9 cellular contexts compared by ENCODE assay signal in the genomic region with DNA sequence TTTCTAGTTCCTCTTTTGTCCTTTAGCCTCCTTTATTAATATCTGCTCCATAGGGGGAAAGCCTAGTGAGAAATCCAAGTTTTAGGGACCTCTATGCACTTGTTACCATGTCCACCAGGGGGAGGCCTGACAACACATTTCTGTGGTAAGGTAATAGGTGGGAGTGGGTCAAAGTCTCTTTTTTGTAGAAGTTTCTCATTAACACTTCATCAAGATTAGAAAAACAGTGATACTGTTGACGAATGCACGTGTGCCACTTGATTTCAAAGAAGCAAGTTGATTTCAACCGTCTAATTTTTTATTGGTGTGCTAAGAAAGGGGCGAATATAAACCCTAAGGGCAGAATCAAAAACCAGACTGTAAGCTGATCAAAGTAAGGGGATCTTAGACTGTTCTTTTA. TPM values are rescaled to one million over a fixed set of nuclear protein-coding genes. Genes with fewer than 3 reads are reported as not detected.
DNase-seq lines count a peak whose midpoint lies in the region; ATAC-seq, FAIRE-seq and TF ChIP-seq lines count a peak whose summit lies in the region.
"Had no signal": no experiment of that assay in that cellular context is flagged by ENCODE, and none has a peak within 500 bp of the region (broad histone marks: within the 10 kb centered on the region; RNA-seq: fewer than 3 reads in every experiment).

No MANE protein-coding gene starts in this region.

- no peaks in the 10 kb centered on the region for H4K20me1 ChIP-seq in endothelial cell of umbilical vein (replicated peaks; ENCODE audit: control insufficient read depth, extremely low read depth, insufficient read depth, low read length)

- no peak overlapping the region for H3K4me3 Mint-ChIP-seq in activated CD4-positive, alpha-beta memory T cell treated with anti-CD3 and anti-CD28 coated beads for 36 hours
- H3K4me3 Mint-ChIP-seq in stimulated activated naive CD8-positive, alpha-beta T cell treated with anti-CD3 and anti-CD28 coated beads, Interleukin-15, amount 100 ng/mL, for 72 hours = no peak overlapping the region
- H3K4me3 Mint-ChIP-seq: IgD-negative memory B cell had no signal

- ATAC-seq in GM18519 (IDR thresholded peaks at IDR 0.05; ENCODE audit: low FRiP score, unreplicated experiment) (peak; percentile 94), HG03045 (IDR thresholded peaks at IDR 0.05; ENCODE audit: unreplicated experiment) (peak; percentile 91), mucosa of descending colon (peak; percentile 58)
- ATAC-seq in stimulated activated naive CD8-positive, alpha-beta T cell treated with anti-CD3 and anti-CD28 coated beads, Interleukin-15, amount 100 ng/mL, for 72 hours = peak; percentile 79

- H2AFZ ChIP-seq in endothelial cell of umbilical vein (ENCODE audit: low read depth, low read length) = no peak overlapping the region

- no peak overlapping the region for H3K27ac ChIP-seq in endothelial cell of umbilical vein (ENCODE audit: insufficient read depth, low read depth, low read length)

- H3K9me1 ChIP-seq in endothelial cell of umbilical vein (replicated peaks; ENCODE audit: control insufficient read depth, extremely low read depth, insufficient read depth, low read length) = no peaks in the 10 kb centered on the region

- CTCF ChIA-PET in activated CD4-positive, alpha-beta memory T cell treated with anti-CD3 and anti-CD28 coated beads for 36 hours (lab: Charles Lee) = interaction anchor here (0.5 to 3.5 kb wide), 30 partner anchors 9 to 289 kb away, joined by 3 to 39 read pairs (median 4); partner anchors contain the start of genes TFAM and UBE2D1
- CTCF ChIA-PET in endothelial cell of umbilical vein (lab: Charles Lee) = interaction anchor here (0.6 to 4.0 kb wide), 19 partner anchors 8 to 342 kb away, joined by 3 to 40 read pairs (median 3); partner anchors contain the start of genes TFAM and UBE2D1

- no peak overlapping the region for H3K27ac Mint-ChIP-seq in activated CD4-positive, alpha-beta memory T cell treated with anti-CD3 and anti-CD28 coated beads for 36 hours
- no peak overlapping the region for H3K27ac Mint-ChIP-seq in stimulated activated naive CD8-positive, alpha-beta T cell treated with anti-CD3 and anti-CD28 coated beads, Interleukin-15, amount 100 ng/mL, for 72 hours
- H3K27ac Mint-ChIP-seq: IgD-negative memory B cell had no signal

- H3K4me3 ChIP-seq in endothelial cell of umbilical vein (replicated peaks in 1 of 3; ENCODE audit: insufficient read depth in 1 of 3, low read depth in 1 of 3, low read length in 3 of 3) (no peak overlapping the region), mucosa of descending colon (no peak overlapping the region)

- intact Hi-C loops in activated CD4-positive, alpha-beta memory T cell treated with anti-CD3 and anti-CD28 coated beads for 36 hours (cut with micrococcal nuclease) = loop anchor here (1.0 kb wide), 1 partner anchor 86 kb away; the partner anchor contains the start of gene TFAM
- intact Hi-C loops in endothelial cell of umbilical vein (cut with micrococcal nuclease) = loop anchor here (1.0 to 2.0 kb wide), 2 partner anchors 86 to 93 kb away; partner anchors contain the start of gene TFAM
- intact Hi-C loops in mucosa of descending colon (cut with DNase I, micrococcal nuclease) = no loop called here

- H3K27me3 Mint-ChIP-seq in activated CD4-positive, alpha-beta memory T cell treated with anti-CD3 and anti-CD28 coated beads for 36 hours = peaks cover 2% of the 10 kb centered on the region
- H3K27me3 Mint-ChIP-seq in stimulated activated naive CD8-positive, alpha-beta T cell treated with anti-CD3 and anti-CD28 coated beads, Interleukin-15, amount 100 ng/mL, for 72 hours = peaks cover 25% of the 10 kb centered on the region

- H3K36me3 Mint-ChIP-seq in activated CD4-positive, alpha-beta memory T cell treated with anti-CD3 and anti-CD28 coated beads for 36 hours = no peaks in the 10 kb centered on the region
- H3K36me3 Mint-ChIP-seq: IgD-negative memory B cell had no signal

- H3K4me1 Mint-ChIP-seq in activated CD4-positive, alpha-beta memory T cell treated with anti-CD3 and anti-CD28 coated beads for 36 hours (ENCODE audit: low read depth) = peaks cover 2% of the 10 kb centered on the region
- H3K4me1 Mint-ChIP-seq in stimulated activated naive CD8-positive, alpha-beta T cell treated with anti-CD3 and anti-CD28 coated beads, Interleukin-15, amount 100 ng/mL, for 72 hours = no peaks in the 10 kb centered on the region
- H3K4me1 Mint-ChIP-seq: IgD-negative memory B cell had no signal

- H3K4me1 ChIP-seq in endothelial cell of umbilical vein (ENCODE audit: control insufficient read depth, extremely low read depth, insufficient read depth, low read length) (no peaks in the 10 kb centered on the region), mucosa of descending colon (ENCODE audit: low read depth) (no peaks in the 10 kb centered on the region)

- H3K36me3 ChIP-seq in endothelial cell of umbilical vein (ENCODE audit: control insufficient read depth in 2 of 2, extremely low read depth in 1 of 2, insufficient read depth in 2 of 2, low read length in 2 of 2) (no peaks in the 10 kb centered on the region), mucosa of descending colon (ENCODE audit: low read depth) (no peaks in the 10 kb centered on the region)

- H3K9ac ChIP-seq in endothelial cell of umbilical vein (replicated peaks; ENCODE audit: extremely low read depth, insufficient read depth, low read length) = no peak overlapping the region

- H3K27me3 ChIP-seq in endothelial cell of umbilical vein (ENCODE audit: control insufficient read depth in 2 of 2, insufficient read depth in 2 of 2, low read length in 2 of 2) = peaks cover 4 to 9% of the 10 kb centered on the region in 2 experiments

- H3K4me2 ChIP-seq in endothelial cell of umbilical vein (ENCODE audit: insufficient read depth, low read length) = no peak overlapping the region

- H3K9me3 ChIP-seq in endothelial cell of umbilical vein (replicated peaks; ENCODE audit: control insufficient read depth, insufficient read depth, low read length) (no peaks in the 10 kb centered on the region), mucosa of descending colon (no peaks in the 10 kb centered on the region)

- TF ChIP-seq CTCF in endothelial cell of umbilical vein (IDR thresholded peaks at IDR 0.05; ENCODE audit: extremely low read depth in 1 of 2, insufficient read depth in 1 of 2, low read depth in 1 of 2, low read length in 2 of 2) (peak; percentile 66 to 75), mucosa of descending colon (IDR thresholded peaks at IDR 0.05) (peak; percentile 72)

- BruUV-seq in endothelial cell of umbilical vein (replicated peaks; lab: Mats Ljungman, UMichigan) = no TSS peak

- dilution Hi-C loops in endothelial cell of umbilical vein (cut with MboI; ENCODE audit: extremely low pct_ligation_motif_present, low sequenced_read_pairs) = no loop called here

- POLR2A ChIA-PET in activated CD4-positive, alpha-beta memory T cell treated with anti-CD3 and anti-CD28 coated beads for 36 hours (lab: Charles Lee) = no interaction called here
- POLR2A ChIA-PET in endothelial cell of umbilical vein (lab: Charles Lee) = no interaction called here

- no peak for TF ChIP-seq POLR2A in endothelial cell of umbilical vein (IDR thresholded peaks at IDR 0.05; ENCODE audit: low read depth, low read length)

- peak; percentile 71 for FAIRE-seq in endothelial cell of umbilical vein (lab: Jason Lieb, UNC)

- H3K79me2 ChIP-seq in endothelial cell of umbilical vein (ENCODE audit: control insufficient read depth, insufficient read depth, low read length) = no peaks in the 10 kb centered on the region

- no peaks in the 10 kb centered on the region for H3K9me3 Mint-ChIP-seq in activated CD4-positive, alpha-beta memory T cell treated with anti-CD3 and anti-CD28 coated beads for 36 hours
- no peaks in the 10 kb centered on the region for H3K9me3 Mint-ChIP-seq in stimulated activated naive CD8-positive, alpha-beta T cell treated with anti-CD3 and anti-CD28 coated beads, Interleukin-15, amount 100 ng/mL, for 72 hours
- H3K9me3 Mint-ChIP-seq: IgD-negative memory B cell had no signal

- DNase-seq in AML-193 (lab: John Stamatoyannopoulos, UW) = peak; percentile 73 to 79
- peak; percentile 53 for DNase-seq in NCI-H460 (ENCODE audit: extremely low read depth, low read depth)
- peak; percentile 70 for DNase-seq in activated CD4-positive, alpha-beta memory T cell treated with anti-CD3 and anti-CD28 coated beads for 36 hours
- DNase-seq in endothelial cell of umbilical vein (ENCODE audit: low read depth, low spot score) = peak; percentile 59
- peak in 2 of 3 donors; percentile 33 to 85 for DNase-seq in mucosa of descending colon
- peak; percentile 39 to 47 for DNase-seq in stimulated activated naive CD8-positive, alpha-beta T cell treated with anti-CD3 and anti-CD28 coated beads, Interleukin-15, amount 100 ng/mL, for 72 hours

RNA-seq across cellular contexts. Expression of gene CISD1, which starts 30.6 kb away (rescaled TPM):
- 71.7 and 77.7 TPM in 2 replicates for total RNA-seq in NCI-H460 (2014; rRNA removed; shearing (Covaris generic))
- polyA plus RNA-seq in NCI-H460 (2014; cell fraction: nucleus; rRNA removed) = 36.7 and 42.0 TPM in 2 replicates
- 10 to 100 TPM; 42.3 to 44.0 TPM for total RNA-seq in activated CD4-positive, alpha-beta memory T cell treated with anti-CD3 and anti-CD28 coated beads for 36 hours
- total RNA-seq in endothelial cell of umbilical vein (53.0 and 57.3 TPM in 2 replicates), mucosa of descending colon (10 to 100 TPM; 40.5 to 50.4 (median 48.4) TPM)
- polyA plus RNA-seq in endothelial cell of umbilical vein = 21.1 and 25.5 TPM in 2 replicates
- 51.5 and 54.8 TPM in 2 replicates for polyA plus RNA-seq in endothelial cell of umbilical vein (2011; cell fraction: cytosol; rRNA removed)
- polyA plus RNA-seq in endothelial cell of umbilical vein (2011; cell fraction: nucleus; rRNA removed) = 22.3 and 23.9 TPM in 2 replicates
- polyA plus RNA-seq in endothelial cell of umbilical vein (2012) = 49.8 and 85.9 TPM in 2 replicates
- 7.7 and 11.8 TPM in 2 replicates for polyA minus RNA-seq in endothelial cell of umbilical vein
- polyA minus RNA-seq in endothelial cell of umbilical vein (2011; cell fraction: cytosol; rRNA and poly(A)+ RNA removed) = 12.4 TPM
- 8.8 and 13.8 TPM in 2 replicates for polyA minus RNA-seq in endothelial cell of umbilical vein (2011; cell fraction: nucleus; rRNA and poly(A)+ RNA removed)

RNA-seq across cellular contexts. Expression of gene IPMK, which starts 31.9 kb away (rescaled TPM):
- 9.6 and 10.7 TPM in 2 replicates for total RNA-seq in NCI-H460 (2014; rRNA removed; shearing (Covaris generic))
- polyA plus RNA-seq in NCI-H460 (2014; cell fraction: nucleus; rRNA removed) = 3.3 and 7.3 TPM in 2 replicates
- total RNA-seq in activated CD4-positive, alpha-beta memory T cell treated with anti-CD3 and anti-CD28 coated beads for 36 hours = 1 to 10 TPM; 5.6 to 5.7 TPM
- total RNA-seq in endothelial cell of umbilical vein (8.1 and 8.2 TPM in 2 replicates), mucosa of descending colon (10 to 100 TPM in 2 of 3 donors, 1 to 10 TPM in 1; 8.6 to 18.0 (median 15.3) TPM)
- 1.0 and 1.4 TPM in 2 replicates for polyA plus RNA-seq in endothelial cell of umbilical vein
- polyA plus RNA-seq in endothelial cell of umbilical vein (2011; cell fraction: cytosol; rRNA removed) = 1.4 and 1.6 TPM in 2 replicates
- 3.6 and 5.6 TPM in 2 replicates for polyA plus RNA-seq in endothelial cell of umbilical vein (2011; cell fraction: nucleus; rRNA removed)
- 3.3 and 4.7 TPM in 2 replicates for polyA plus RNA-seq in endothelial cell of umbilical vein (2012)
- 2.1 and 3.2 TPM in 2 replicates for polyA minus RNA-seq in endothelial cell of umbilical vein
- 5.9 TPM for polyA minus RNA-seq in endothelial cell of umbilical vein (2011; cell fraction: cytosol; rRNA and poly(A)+ RNA removed)
- 12.6 and 17.8 TPM in 2 replicates for polyA minus RNA-seq in endothelial cell of umbilical vein (2011; cell fraction: nucleus; rRNA and poly(A)+ RNA removed)

RNA-seq across cellular contexts. Expression of gene UBE2D1, which starts 35.2 kb away (rescaled TPM):
- 19.5 and 20.7 TPM in 2 replicates for total RNA-seq in NCI-H460 (2014; rRNA removed; shearing (Covaris generic))
- 22.7 and 24.2 TPM in 2 replicates for polyA plus RNA-seq in NCI-H460 (2014; cell fraction: nucleus; rRNA removed)
- total RNA-seq in activated CD4-positive, alpha-beta memory T cell treated with anti-CD3 and anti-CD28 coated beads for 36 hours = 10 to 100 TPM; 14.5 to 14.8 TPM
- 14.5 and 16.9 TPM in 2 replicates for total RNA-seq in endothelial cell of umbilical vein
- 10.6 and 13.5 TPM in 2 replicates for polyA plus RNA-seq in endothelial cell of umbilical vein
- 12.2 and 12.4 TPM in 2 replicates for polyA plus RNA-seq in endothelial cell of umbilical vein (2011; cell fraction: cytosol; rRNA removed)
- 7.5 and 10.9 TPM in 2 replicates for polyA plus RNA-seq in endothelial cell of umbilical vein (2011; cell fraction: nucleus; rRNA removed)
- 17.3 and 17.9 TPM in 2 replicates for polyA plus RNA-seq in endothelial cell of umbilical vein (2012)
- polyA minus RNA-seq in endothelial cell of umbilical vein = 5.0 and 5.8 TPM in 2 replicates
- polyA minus RNA-seq in endothelial cell of umbilical vein (2011; cell fraction: cytosol; rRNA and poly(A)+ RNA removed) = 5.9 TPM
- 8.3 and 12.7 TPM in 2 replicates for polyA minus RNA-seq in endothelial cell of umbilical vein (2011; cell fraction: nucleus; rRNA and poly(A)+ RNA removed)
- total RNA-seq in mucosa of descending colon = 10 to 100 TPM; 17.2 to 18.4 (median 18.4) TPM

Comparison
In these comparisons a context has a peak if more than half of its experiments do, and no peak if none do; other contexts are left out.
1. intact Hi-C loops: an anchor here in activated CD4-positive, alpha-beta memory T cell treated with anti-CD3 and anti-CD28 coated beads for 36 hours (1.0 kb wide) and endothelial cell of umbilical vein (1.0 to 2.0 kb wide); none called in mucosa of descending colon.